Comparison of ENCODE assay signal across 13 cellular contexts in the genomic region with DNA sequence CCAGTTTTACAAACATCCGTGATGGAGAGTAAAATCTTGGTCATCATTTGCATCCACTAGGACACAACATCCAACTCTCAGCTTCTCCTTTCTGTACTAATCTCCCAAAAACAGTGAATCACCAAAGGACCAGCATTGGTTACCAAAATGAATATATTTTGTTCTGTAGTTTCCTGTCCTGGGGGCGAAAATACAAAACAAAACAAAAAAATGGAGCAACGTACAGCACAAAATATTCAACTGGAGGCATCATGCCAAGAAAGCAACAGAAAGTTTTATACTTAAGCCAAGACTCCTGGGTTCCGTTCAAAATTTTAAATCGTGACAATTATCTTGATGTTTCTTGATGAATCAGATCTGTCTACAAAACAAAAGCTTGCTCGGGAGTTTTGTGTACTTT.
DNase-seq lines count a peak whose midpoint lies in the region; ATAC-seq and TF ChIP-seq lines count a peak whose summit lies in the region.
"Had no signal": no experiment of that assay in that cellular context is flagged by ENCODE, and none has a peak within 500 bp of the region (broad histone marks: within the 10 kb centered on the region; RNA-seq: fewer than 3 reads in every experiment).

No MANE protein-coding gene starts in this region.

- H3K36me3 ChIP-seq in breast epithelium = no peaks in the 10 kb centered on the region
- H3K36me3 ChIP-seq in thoracic aorta = no peaks in the 10 kb centered on the region

- TF ChIP-seq CTCF in breast epithelium (IDR thresholded peaks at IDR 0.05) (no peak), thoracic aorta (IDR thresholded peaks at IDR 0.05) (no peak)

- TF ChIP-seq POLR2A in breast epithelium (IDR thresholded peaks at IDR 0.05) = no peak

- no peaks in the 10 kb centered on the region for H3K27me3 ChIP-seq in breast epithelium
- no peaks in the 10 kb centered on the region for H3K27me3 ChIP-seq in thoracic aorta (replicated peaks; ENCODE audit: insufficient read depth)

- H3K4me1 ChIP-seq in breast epithelium (no peaks in the 10 kb centered on the region), thoracic aorta (ENCODE audit: control insufficient read depth in 1 of 2, low read depth in 2 of 2) (no peaks in the 10 kb centered on the region)

- no peak for ATAC-seq in thoracic aorta (ENCODE audit: insufficient number of reproducible peaks, low FRiP score, low read depth)
- ATAC-seq: activated T-cell treated with anti-CD3 and anti-CD28 coated beads, Interleukin-2, amount 50 U/mL, for 72 hours; Panc1 had no signal

- H3K4me3 ChIP-seq in breast epithelium = peak overlapping the region in 2 of 3 donors; percentile 10 to 43
- H3K4me3 ChIP-seq in thoracic aorta = peak overlapping the region; percentile 29
- H3K4me3 ChIP-seq: smooth muscle cell had no signal

- peak overlapping the region in 1 of 2 donors; percentile 21 for H3K27ac ChIP-seq in breast epithelium
- H3K27ac ChIP-seq in thoracic aorta = no peak overlapping the region

- no peaks in the 10 kb centered on the region for H3K9me3 ChIP-seq in breast epithelium
- no peaks in the 10 kb centered on the region for H3K9me3 ChIP-seq in thoracic aorta

- intact Hi-C loops in breast epithelium (cut with DNase I; ENCODE audit: low total_unique reads) = no loop called here

- DNase-seq in HCEC 1CT (peak; percentile 28), breast epithelium (ENCODE audit: low spot score in 2 of 2) (no peak), iris pigment epithelial cell (ENCODE audit: low read depth) (peak; percentile 81), thoracic aorta (ENCODE audit: low spot score) (no peak), NCI-H345 treated with DMSO at 0.1 percent for 48 hours (lab: John Stamatoyannopoulos, UW; ENCODE audit: unreplicated experiment) (no peak)
- DNase-seq in stimulated activated CD4-positive, alpha-beta T cell treated with anti-CD3 and anti-CD28 coated beads, Interleukin-4, amount 100 ng/mL, for 1 hour = no peak
- no peak for DNase-seq in activated CD4-positive, CD25-positive, alpha-beta regulatory T cell (lab: John Stamatoyannopoulos, UW)
- DNase-seq: activated CD4-positive, alpha-beta T cell treated with anti-CD3 and anti-CD28 coated beads, Interleukin-2, amount 10 ng/mL, durations not matched to agents 24 days and 14 days; activated T-cell treated with anti-CD3 and anti-CD28 coated beads, Interleukin-2, amount 50 U/mL, for 72 hours; Calu3; NCI-H1105 had no signal

Comparison
In these comparisons a context has a peak if more than half of its experiments do, and no peak if none do; other contexts are left out.
1. DNase-seq: peak in HCEC 1CT (single experiment) and iris pigment epithelial cell (single experiment); none in breast epithelium (0 of 2), thoracic aorta (single experiment), NCI-H345 treated with DMSO at 0.1 percent for 48 hours (single experiment), stimulated activated CD4-positive, alpha-beta T cell treated with anti-CD3 and anti-CD28 coated beads, Interleukin-4, amount 100 ng/mL, for 1 hour (single experiment) and activated CD4-positive, CD25-positive, alpha-beta regulatory T cell (0 of 4).